2 cellular contexts compared by ENCODE assay signal in genomic region chr5:137300411-137301240, GRCh38.
TF ChIP-seq lines count a peak whose summit lies in the region.

No MANE protein-coding gene starts in this region.

TF ChIP-seq in SK-N-SH, 30 proteins besides CTCF, POLR2A, EP300 and RAD21 (continued from another document):
- TF ChIP-seq IRF3 (IDR thresholded peaks at IDR 0.05; ENCODE audit: low read depth, low read length) (no peak), FOSL2 (IDR thresholded peaks at IDR 0.05; ENCODE audit: borderline replicate concordance, low read depth) (peak; percentile 34; the same call in 1 of the 2 replicates), ZBTB33 (IDR thresholded peaks at IDR 0.05; ENCODE audit: borderline replicate concordance, low read depth) (no peak), NFIC (IDR thresholded peaks at IDR 0.05; ENCODE audit: borderline replicate concordance) (0 out of 2 replicates have a peak, but pooled peaks have one; percentile 13)

TF ChIP-seq in HepG2, 621 proteins besides CTCF, POLR2A, EP300 and RAD21:
- TF ChIP-seq AHDC1 (CRISPR knock-in tag; IDR thresholded peaks at IDR 0.05; ENCODE audit: borderline replicate concordance) (no peak), KDM3A (CRISPR knock-in tag; IDR thresholded peaks at IDR 0.05; ENCODE audit: low read depth) (no peak), HCFC1 (IDR thresholded peaks at IDR 0.05; ENCODE audit: low read depth, low read length) (no peak)
